In the genomic region with DNA sequence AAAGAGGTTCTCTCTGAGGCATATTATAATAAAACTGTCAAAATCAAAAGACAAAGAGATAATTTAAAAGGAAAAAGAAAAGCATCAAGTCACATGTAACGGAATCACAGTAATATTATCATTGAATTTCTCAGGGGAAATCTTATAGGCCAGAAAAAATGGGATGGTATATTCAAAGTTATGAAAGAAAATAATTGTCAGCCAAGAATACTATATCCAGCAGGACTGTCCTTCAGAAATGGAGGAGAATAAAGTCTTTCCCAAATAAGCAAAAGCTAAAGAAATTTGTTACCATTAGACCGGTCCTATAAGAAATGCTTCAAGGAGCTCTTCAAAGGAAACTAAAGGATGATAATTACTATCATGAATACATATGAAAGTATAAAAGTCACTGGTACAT, we compare ENCODE assay signal across 8 cellular contexts.
"Had no signal": no experiment of that assay in that cellular context is flagged by ENCODE, and none has a peak within 500 bp of the region (broad histone marks: within the 10 kb centered on the region; RNA-seq: fewer than 3 reads in every experiment).

No MANE protein-coding gene starts in this region.

- DNase-seq: GM23248, GOT3, H7, H9, HCEC 1CT, HFFc6 had no signal

- H3K36me3 ChIP-seq: HAP-1 had no signal

- H3K27ac ChIP-seq: GM23248 had no signal

- H3K4me3 ChIP-seq: GM23248, GM23338, HAP-1 had no signal
